18 cellular contexts compared by ENCODE assay signal in genomic region chr11:15765530-15765929, GRCh38.
DNase-seq lines count a peak whose midpoint lies in the region; FAIRE-seq and TF ChIP-seq lines count a peak whose summit lies in the region.
"Had no signal": no experiment of that assay in that cellular context is flagged by ENCODE, and none has a peak within 500 bp of the region (broad histone marks: within the 10 kb centered on the region; RNA-seq: fewer than 3 reads in every experiment).

No MANE protein-coding gene starts in this region.

- H3K27me3 Mint-ChIP-seq in activated CD4-positive, alpha-beta memory T cell treated with anti-CD3 and anti-CD28 coated beads for 36 hours: peaks cover 2% of the 10 kb centered on the region
- H3K27me3 Mint-ChIP-seq in neural progenitor cell (ENCODE audit: insufficient read depth, low read depth): peaks cover under 1% of the 10 kb centered on the region
- no peaks in the 10 kb centered on the region for H3K27me3 Mint-ChIP-seq in progenitor cell of endocrine pancreas

- POLR2A ChIA-PET in activated CD4-positive, alpha-beta memory T cell treated with anti-CD3 and anti-CD28 coated beads for 36 hours (lab: Charles Lee): no interaction called here

- H3K9me3 ChIP-seq in MM.1S (replicated peaks; ENCODE audit: insufficient read depth, low read length) (no peaks in the 10 kb centered on the region), colonic mucosa (no peaks in the 10 kb centered on the region), mucosa of stomach (ENCODE audit: control insufficient read depth, low read length) (no peaks in the 10 kb centered on the region), neural progenitor cell (ENCODE audit: low read depth) (no peaks in the 10 kb centered on the region)

- H3K4me3 Mint-ChIP-seq in activated CD4-positive, alpha-beta memory T cell treated with anti-CD3 and anti-CD28 coated beads for 36 hours: no peak overlapping the region
- H3K4me3 Mint-ChIP-seq in neural progenitor cell (no peak overlapping the region), progenitor cell of endocrine pancreas (ENCODE audit: low read depth) (no peak overlapping the region)
- H3K4me3 Mint-ChIP-seq: CD8-positive, alpha-beta T cell had no signal

- peak overlapping the region; percentile 29; the same call in 1 of the 2 replicates for H2AFZ ChIP-seq in MM.1S (ENCODE audit: low read length)
- no peak overlapping the region for H2AFZ ChIP-seq in neural progenitor cell (replicated peaks)

- no peaks in the 10 kb centered on the region for H3K36me3 ChIP-seq in MM.1S (replicated peaks; ENCODE audit: insufficient read depth, low read length)
- no peaks in the 10 kb centered on the region for H3K36me3 ChIP-seq in colonic mucosa
- no peaks in the 10 kb centered on the region for H3K36me3 ChIP-seq in mucosa of stomach (ENCODE audit: control insufficient read depth, insufficient read depth, low read length)
- H3K36me3 ChIP-seq in neural progenitor cell: no peaks in the 10 kb centered on the region
- H3K36me3 ChIP-seq: BLaER1 treated with 17β-estradiol and CSF1 and Interleukin-3, amounts not matched to agents 10 nM and 100 nM; SJSA1 had no signal

- H3K27me3 ChIP-seq in MM.1S (replicated peaks; ENCODE audit: insufficient read depth, low read length): no peaks in the 10 kb centered on the region
- H3K27me3 ChIP-seq in colonic mucosa: no peaks in the 10 kb centered on the region
- H3K27me3 ChIP-seq in mucosa of stomach (ENCODE audit: control insufficient read depth, insufficient read depth, low read length): no peaks in the 10 kb centered on the region
- no peaks in the 10 kb centered on the region for H3K27me3 ChIP-seq in neural progenitor cell
- H3K27me3 ChIP-seq: BLaER1 treated with 17β-estradiol and CSF1 and Interleukin-3, amounts not matched to agents 10 nM and 100 nM; SJSA1 had no signal

- no peaks in the 10 kb centered on the region for H3K4me1 Mint-ChIP-seq in activated CD4-positive, alpha-beta memory T cell treated with anti-CD3 and anti-CD28 coated beads for 36 hours (ENCODE audit: low read depth)
- H3K4me1 Mint-ChIP-seq in neural progenitor cell (no peaks in the 10 kb centered on the region), progenitor cell of endocrine pancreas (ENCODE audit: low read depth) (peaks cover 18% of the 10 kb centered on the region)

- H3K79me2 ChIP-seq in MM.1S (ENCODE audit: low read length): no peaks in the 10 kb centered on the region
- H3K79me2 ChIP-seq in neural progenitor cell (ENCODE audit: low read depth): no peaks in the 10 kb centered on the region

- intact Hi-C loops in colonic mucosa (cut with DNase I): loop anchor here (5.0 kb wide), 1 partner anchor 113 kb away; no protein-coding TSS in a partner anchor
- intact Hi-C loops in activated CD4-positive, alpha-beta memory T cell treated with anti-CD3 and anti-CD28 coated beads for 36 hours (cut with micrococcal nuclease): no loop called here

- no peaks in the 10 kb centered on the region for H3K9me3 Mint-ChIP-seq in activated CD4-positive, alpha-beta memory T cell treated with anti-CD3 and anti-CD28 coated beads for 36 hours
- peaks cover 17% of the 10 kb centered on the region for H3K9me3 Mint-ChIP-seq in neural progenitor cell
- H3K9me3 Mint-ChIP-seq in progenitor cell of endocrine pancreas (ENCODE audit: low read depth): peaks cover 15% of the 10 kb centered on the region
- H3K9me3 Mint-ChIP-seq: CD8-positive, alpha-beta T cell had no signal

- peak; percentile 63 for DNase-seq in MM.1S
- no peak for DNase-seq in colonic mucosa
- no peak for DNase-seq in activated CD4-positive, alpha-beta memory T cell treated with anti-CD3 and anti-CD28 coated beads for 36 hours
- DNase-seq in frontal cortex (ENCODE audit: low spot score in 2 of 2): no peak
- DNase-seq in neural progenitor cell (ENCODE audit: low spot score): no peak
- DNase-seq in progenitor cell of endocrine pancreas (ENCODE audit: low spot score, unreplicated experiment): no peak
- DNase-seq: CD8-positive, alpha-beta T cell; NCI-H1417; NCI-H187 treated with DMSO at 0.1 percent for 48 hours; NCI-H2227 treated with DMSO at 0.1 percent for 48 hours; NCI-H510A treated with DMSO at 0.1 percent for 48 hours; NCI-H774 had no signal

- FAIRE-seq in frontal cortex (lab: Jason Lieb, UNC): no peak
- FAIRE-seq: D721Med, GM12892 had no signal

- TF ChIP-seq CTCF in MM.1S (IDR thresholded peaks at IDR 0.05; ENCODE audit: low read length): no peak
- no peak for TF ChIP-seq CTCF in colonic mucosa (IDR thresholded peaks at IDR 0.05)
- no peak for TF ChIP-seq CTCF in neural progenitor cell (IDR thresholded peaks at IDR 0.05)
- no peak for TF ChIP-seq CTCF in progenitor cell of endocrine pancreas (IDR thresholded peaks at IDR 0.05; ENCODE audit: unreplicated experiment)

- no peaks in the 10 kb centered on the region for H3K9me2 ChIP-seq in MM.1S (replicated peaks; ENCODE audit: insufficient read depth, low read length)

- H3K9ac ChIP-seq in MM.1S (ENCODE audit: low read length): no peak overlapping the region
- peak overlapping the region in 1 of 2 donors; percentile 38 for H3K9ac ChIP-seq in colonic mucosa (ENCODE audit: low read depth in 2 of 2, low read length in 2 of 2)
- no peak overlapping the region for H3K9ac ChIP-seq in mucosa of stomach (ENCODE audit: low read length)
- no peak overlapping the region for H3K9ac ChIP-seq in neural progenitor cell
- H3K9ac ChIP-seq: BLaER1 treated with 17β-estradiol and CSF1 and Interleukin-3, amounts not matched to agents 10 nM and 100 nM; KMS-11 had no signal

- H3K27ac ChIP-seq in MM.1S (ENCODE audit: low read length) (no peak overlapping the region), colonic mucosa (peak overlapping the region; percentile 49), neural progenitor cell (no peak overlapping the region)
- H3K27ac ChIP-seq: BLaER1 treated with 17β-estradiol and CSF1 and Interleukin-3, amounts not matched to agents 10 nM and 100 nM; KMS-11; SJSA1 had no signal

- H3K4me1 ChIP-seq in MM.1S (ENCODE audit: low read length) (no peaks in the 10 kb centered on the region), colonic mucosa (no peaks in the 10 kb centered on the region), mucosa of stomach (ENCODE audit: control insufficient read depth, insufficient read depth, low read length) (peaks cover 20% of the 10 kb centered on the region), neural progenitor cell (no peaks in the 10 kb centered on the region)
- H3K4me1 ChIP-seq: SJSA1 had no signal

- H4K20me1 ChIP-seq in MM.1S (ENCODE audit: insufficient read depth, low read length) (no peaks in the 10 kb centered on the region), neural progenitor cell (ENCODE audit: low read depth) (no peaks in the 10 kb centered on the region)
- H4K20me1 ChIP-seq: BLaER1 treated with 17β-estradiol and CSF1 and Interleukin-3, amounts not matched to agents 10 nM and 100 nM had no signal

- no peak overlapping the region for H3K4me3 ChIP-seq in MM.1S (ENCODE audit: low read length)
- no peak overlapping the region for H3K4me3 ChIP-seq in colonic mucosa
- peak overlapping the region; percentile 6 for H3K4me3 ChIP-seq in mucosa of stomach (ENCODE audit: low read length)
- no peak overlapping the region for H3K4me3 ChIP-seq in neural progenitor cell
- H3K4me3 ChIP-seq: BLaER1 treated with 17β-estradiol and CSF1 and Interleukin-3, amounts not matched to agents 10 nM and 100 nM; SJSA1 had no signal

- H3K36me3 Mint-ChIP-seq in activated CD4-positive, alpha-beta memory T cell treated with anti-CD3 and anti-CD28 coated beads for 36 hours: no peaks in the 10 kb centered on the region
- H3K36me3 Mint-ChIP-seq in neural progenitor cell (peaks cover 3% of the 10 kb centered on the region), progenitor cell of endocrine pancreas (ENCODE audit: insufficient read depth) (no peaks in the 10 kb centered on the region)
- H3K36me3 Mint-ChIP-seq: CD8-positive, alpha-beta T cell had no signal

- H3K27ac Mint-ChIP-seq in activated CD4-positive, alpha-beta memory T cell treated with anti-CD3 and anti-CD28 coated beads for 36 hours: no peak overlapping the region
- H3K27ac Mint-ChIP-seq in neural progenitor cell (no peak overlapping the region), progenitor cell of endocrine pancreas (no peak overlapping the region)
- H3K27ac Mint-ChIP-seq: CD8-positive, alpha-beta T cell had no signal

- H3K4me2 ChIP-seq in MM.1S (ENCODE audit: low read depth, low read length) (peak overlapping the region; percentile 30; the same call in 1 of the 2 replicates), neural progenitor cell (no peak overlapping the region)
- H3K4me2 ChIP-seq: KMS-11 had no signal

- CTCF ChIA-PET in activated CD4-positive, alpha-beta memory T cell treated with anti-CD3 and anti-CD28 coated beads for 36 hours (lab: Charles Lee): no interaction called here

- no peaks in the 10 kb centered on the region for H3F3A ChIP-seq in MM.1S (ENCODE audit: insufficient read depth, low read length)
- H3F3A ChIP-seq in neural progenitor cell (ENCODE audit: low read depth): no peaks in the 10 kb centered on the region
